In genomic region chr13:40564342-40564997, GRCh38 we compare ENCODE assay signal across 8 cellular contexts.
DNase-seq lines count a peak whose midpoint lies in the region; TF ChIP-seq lines count a peak whose summit lies in the region.

No MANE protein-coding gene starts in this region.

- TF ChIP-seq CTCF in thyroid gland (IDR thresholded peaks at IDR 0.05) (peak in 2 of 6 experiments; percentile 15 to 38), A673 (conservative IDR thresholded peaks at IDR 0.05; ENCODE audit: low read depth, low read length) (no peak)

- intact Hi-C loops in activated T-helper 1 cell treated with anti-CD3 and anti-CD28 coated beads, Interleukin-12 subunit alpha, Interleukin-12 subunit beta, Interleukin-2, Interleukin-4 antibody, amounts not matched to agents 30 ng/mL and 10 ng/mL and 1 ng/mL, durations not matched to agents 14 hours and 24 hours and 36 hours (cut with micrococcal nuclease) = no loop called here
- intact Hi-C loops in thyroid gland (cut with DNase I) = loop anchor here (10.0 kb wide), 1 partner anchor 100 kb away; the partner anchor contains the start of gene FOXO1
- intact Hi-C loops in A673 (cut with micrococcal nuclease; ENCODE audit: unreplicated experiment) = no loop called here

- peaks cover 89% of the 10 kb centered on the region for H3K4me1 Mint-ChIP-seq in activated T-cell treated with anti-CD3 and anti-CD28 coated beads, Interleukin-2, amount 50 U/mL, for 24 hours (ENCODE audit: low read depth)
- H3K4me1 Mint-ChIP-seq in activated T-helper 1 cell treated with anti-CD3 and anti-CD28 coated beads, Interleukin-12 subunit alpha, Interleukin-12 subunit beta, Interleukin-2, Interleukin-4 antibody, amounts not matched to agents 30 ng/mL and 10 ng/mL and 1 ng/mL, durations not matched to agents 14 hours and 24 hours and 36 hours (ENCODE audit: low read depth) = peaks cover 59% of the 10 kb centered on the region
- H3K4me1 Mint-ChIP-seq in immature natural killer cell = peaks cover 46 to 69% of the 10 kb centered on the region in 2 donors

- no peak for DNase-seq in activated T-cell treated with anti-CD3 and anti-CD28 coated beads, Interleukin-2, amount 50 U/mL, for 24 hours
- DNase-seq in activated T-cell treated with anti-CD3 and anti-CD28 coated beads, Interleukin-2, amount 50 U/mL, for 48 hours = no peak
- no peak for DNase-seq in activated T-helper 1 cell treated with anti-CD3 and anti-CD28 coated beads, Interleukin-12 subunit alpha, Interleukin-12 subunit beta, Interleukin-2, Interleukin-4 antibody, amounts not matched to agents 30 ng/mL and 10 ng/mL and 1 ng/mL, durations not matched to agents 14 hours and 24 hours and 36 hours (ENCODE audit: low spot score)
- DNase-seq in immature natural killer cell (no peak), thyroid gland (peak in 1 of 2 donors; percentile 31), GOT3 (lab: John Stamatoyannopoulos, UW) (no peak), A673 (ENCODE audit: low spot score) (no peak)
- no peak for DNase-seq in central memory CD4-positive, alpha-beta T cell

- no TSS peak for BruUV-seq in A673 (replicated peaks; lab: Mats Ljungman, UMichigan)

- peak overlapping the region; percentile 17 for H3K4me3 Mint-ChIP-seq in activated T-cell treated with anti-CD3 and anti-CD28 coated beads, Interleukin-2, amount 50 U/mL, for 24 hours
- peak overlapping the region; percentile 15 for H3K4me3 Mint-ChIP-seq in activated T-helper 1 cell treated with anti-CD3 and anti-CD28 coated beads, Interleukin-12 subunit alpha, Interleukin-12 subunit beta, Interleukin-2, Interleukin-4 antibody, amounts not matched to agents 30 ng/mL and 10 ng/mL and 1 ng/mL, durations not matched to agents 14 hours and 24 hours and 36 hours
- H3K4me3 Mint-ChIP-seq in immature natural killer cell = peak overlapping the region in 3 of 5 donors; percentile 9 to 42 (median 12)

- TF ChIP-seq POLR2A in thyroid gland (IDR thresholded peaks at IDR 0.05) = peak in 1 of 2 donors; percentile 13

- H3K9me3 ChIP-seq in thyroid gland = no peaks in the 10 kb centered on the region
- no peaks in the 10 kb centered on the region for H3K9me3 ChIP-seq in A673 (ENCODE audit: low read depth, low read length, poor library complexity, severe bottlenecking)

- H3K27ac Mint-ChIP-seq in activated T-cell treated with anti-CD3 and anti-CD28 coated beads, Interleukin-2, amount 50 U/mL, for 24 hours = peak overlapping the region; percentile 88
- peak overlapping the region; percentile 47 for H3K27ac Mint-ChIP-seq in activated T-helper 1 cell treated with anti-CD3 and anti-CD28 coated beads, Interleukin-12 subunit alpha, Interleukin-12 subunit beta, Interleukin-2, Interleukin-4 antibody, amounts not matched to agents 30 ng/mL and 10 ng/mL and 1 ng/mL, durations not matched to agents 14 hours and 24 hours and 36 hours
- H3K27ac Mint-ChIP-seq in immature natural killer cell = peak overlapping the region in 1 of 6 donors; percentile 32

- H3K36me3 ChIP-seq in thyroid gland (peaks cover 0 to 5% of the 10 kb centered on the region in 2 donors), A673 (ENCODE audit: insufficient read depth, low read length, poor library complexity, severe bottlenecking) (no peaks in the 10 kb centered on the region)

- H3K27me3 ChIP-seq in thyroid gland (no peaks in the 10 kb centered on the region), A673 (replicated peaks; ENCODE audit: insufficient read depth, low read depth, low read length, poor library complexity) (no peaks in the 10 kb centered on the region)

- H3K27ac ChIP-seq in thyroid gland (peak overlapping the region; percentile 37 to 79 (median 68)), A673 (ENCODE audit: low read depth, low read length, poor library complexity, severe bottlenecking) (no peak overlapping the region)

- WGBS in thyroid gland, 2 donors = 43 to 58% methylated on average over 15 of the region's 15 CpGs

- H3K27me3 Mint-ChIP-seq in activated T-cell treated with anti-CD3 and anti-CD28 coated beads, Interleukin-2, amount 50 U/mL, for 24 hours = no peaks in the 10 kb centered on the region
- H3K27me3 Mint-ChIP-seq in activated T-helper 1 cell treated with anti-CD3 and anti-CD28 coated beads, Interleukin-12 subunit alpha, Interleukin-12 subunit beta, Interleukin-2, Interleukin-4 antibody, amounts not matched to agents 30 ng/mL and 10 ng/mL and 1 ng/mL, durations not matched to agents 14 hours and 24 hours and 36 hours (ENCODE audit: insufficient read depth) = no peaks in the 10 kb centered on the region
- peaks cover 4 to 13% (median 8%) of the 10 kb centered on the region in 3 donors for H3K27me3 Mint-ChIP-seq in immature natural killer cell (ENCODE audit: low read depth in 3 of 3)

- peaks cover 27% of the 10 kb centered on the region for H3K36me3 Mint-ChIP-seq in activated T-cell treated with anti-CD3 and anti-CD28 coated beads, Interleukin-2, amount 50 U/mL, for 24 hours (ENCODE audit: low read depth)
- H3K36me3 Mint-ChIP-seq in activated T-helper 1 cell treated with anti-CD3 and anti-CD28 coated beads, Interleukin-12 subunit alpha, Interleukin-12 subunit beta, Interleukin-2, Interleukin-4 antibody, amounts not matched to agents 30 ng/mL and 10 ng/mL and 1 ng/mL, durations not matched to agents 14 hours and 24 hours and 36 hours (ENCODE audit: low read depth) = peaks cover 19% of the 10 kb centered on the region
- peaks cover 5 to 15% (median 5%) of the 10 kb centered on the region in 3 donors for H3K36me3 Mint-ChIP-seq in immature natural killer cell

- POLR2A ChIA-PET in A673 (lab: Charles Lee; ENCODE audit: low non-redundant PET) = no interaction called here

- H3K4me3 ChIP-seq in thyroid gland (replicated peaks in 1 of 3) (no peak overlapping the region), A673 (ENCODE audit: low read depth, low read length, poor library complexity, severe bottlenecking) (no peak overlapping the region)

- H3K4me1 ChIP-seq in thyroid gland = peaks cover 80 to 84% of the 10 kb centered on the region in 2 donors
- H3K4me1 ChIP-seq in A673 (ENCODE audit: insufficient read depth, low read length, poor library complexity, severe bottlenecking) = no peaks in the 10 kb centered on the region

- CTCF ChIA-PET in A673 (lab: Charles Lee) = no interaction called here

- H3K9me3 Mint-ChIP-seq in activated T-cell treated with anti-CD3 and anti-CD28 coated beads, Interleukin-2, amount 50 U/mL, for 24 hours = peaks cover 11% of the 10 kb centered on the region
- no peaks in the 10 kb centered on the region for H3K9me3 Mint-ChIP-seq in activated T-helper 1 cell treated with anti-CD3 and anti-CD28 coated beads, Interleukin-12 subunit alpha, Interleukin-12 subunit beta, Interleukin-2, Interleukin-4 antibody, amounts not matched to agents 30 ng/mL and 10 ng/mL and 1 ng/mL, durations not matched to agents 14 hours and 24 hours and 36 hours
- H3K9me3 Mint-ChIP-seq in immature natural killer cell = no peaks in the 10 kb centered on the region
